In genomic region chr4:10045481-10045880, GRCh38 we compare ENCODE assay signal across 16 cellular contexts. TPM values are rescaled to one million over a fixed set of nuclear protein-coding genes. Genes with fewer than 3 reads are reported as not detected.
DNase-seq lines count a peak whose midpoint lies in the region; ATAC-seq and TF ChIP-seq lines count a peak whose summit lies in the region.
"Had no signal": no experiment of that assay in that cellular context is flagged by ENCODE, and none has a peak within 500 bp of the region (broad histone marks: within the 10 kb centered on the region; RNA-seq: fewer than 3 reads in every experiment).

No MANE protein-coding gene starts in this region.

- H3K27me3 ChIP-seq in DOHH2 (ENCODE audit: control insufficient read depth, low read length): no peaks in the 10 kb centered on the region
- H3K27me3 ChIP-seq in osteoblast (ENCODE audit: insufficient read depth, low read length): peaks cover 3% of the 10 kb centered on the region
- H3K27me3 ChIP-seq: ascending aorta had no signal

- peaks cover 24% of the 10 kb centered on the region for H3K9me3 ChIP-seq in DOHH2 (ENCODE audit: control insufficient read depth, insufficient read depth, low read length)
- no peaks in the 10 kb centered on the region for H3K9me3 ChIP-seq in osteoblast (ENCODE audit: low read depth, low read length)

- no peak overlapping the region for H3K27ac Mint-ChIP-seq in chondrocyte (ENCODE audit: unreplicated experiment)
- no peak overlapping the region for H3K27ac Mint-ChIP-seq in activated CD8-positive, alpha-beta memory T cell treated with anti-CD3 and anti-CD28 coated beads, Interleukin-2, amount 10 ng/mL, durations not matched to agents 7 days and 5 days
- H3K27ac Mint-ChIP-seq: stimulated activated effector memory CD8-positive, alpha-beta T cell treated with anti-CD3 and anti-CD28 coated beads, Interleukin-12 subunit alpha, Interleukin-12 subunit beta, amount 100 ng/mL, for 72 hours; T-helper 17 cell had no signal

- DNase-seq in NCI-H226: peak; percentile 68
- DNase-seq in epithelial cell of proximal tubule (ENCODE audit: low read depth): peak; percentile 98
- peak; percentile 45 for DNase-seq in osteoblast (ENCODE audit: insufficient read length, low spot score, missing footprints)
- no peak for DNase-seq in chondrocyte (ENCODE audit: low spot score)
- DNase-seq in activated CD8-positive, alpha-beta memory T cell treated with anti-CD3 and anti-CD28 coated beads, Interleukin-2, amount 10 ng/mL, durations not matched to agents 7 days and 5 days: no peak
- DNase-seq in activated naive CD4-positive, alpha-beta T cell treated with anti-CD3 and anti-CD28 coated beads, Interleukin-2, amount 50 U/mL, for 16 hours: no peak
- DNase-seq: activated CD4-positive, CD25-positive, alpha-beta regulatory T cell treated with anti-CD3 and anti-CD28 coated beads, Interleukin-2, amount 50 U/mL, for 72 hours; activated gamma-delta T cell treated with Interleukin-2 at 50 U/mL for 16 hours; Karpas-422; NCI-H2029 treated with DMSO at 0.1 percent for 48 hours; NCI-H82; T-helper 17 cell had no signal

- H3K4me3 Mint-ChIP-seq in chondrocyte (ENCODE audit: unreplicated experiment): no peak overlapping the region
- no peak overlapping the region for H3K4me3 Mint-ChIP-seq in activated CD8-positive, alpha-beta memory T cell treated with anti-CD3 and anti-CD28 coated beads, Interleukin-2, amount 10 ng/mL, durations not matched to agents 7 days and 5 days
- H3K4me3 Mint-ChIP-seq: stimulated activated effector memory CD8-positive, alpha-beta T cell treated with anti-CD3 and anti-CD28 coated beads, Interleukin-12 subunit alpha, Interleukin-12 subunit beta, amount 100 ng/mL, for 72 hours; T-helper 17 cell had no signal

- ATAC-seq in HG02840 (IDR thresholded peaks at IDR 0.05; ENCODE audit: low FRiP score, unreplicated experiment): no peak
- no peak for ATAC-seq in activated CD8-positive, alpha-beta memory T cell treated with anti-CD3 and anti-CD28 coated beads, Interleukin-2, amount 10 ng/mL, durations not matched to agents 7 days and 5 days
- ATAC-seq: stimulated activated effector memory CD8-positive, alpha-beta T cell treated with anti-CD3 and anti-CD28 coated beads, Interleukin-12 subunit alpha, Interleukin-12 subunit beta, amount 100 ng/mL, for 72 hours; T-helper 17 cell had no signal

- H3K9me2 ChIP-seq in DOHH2 (replicated peaks; ENCODE audit: control insufficient read depth, low read length): no peaks in the 10 kb centered on the region

- TF ChIP-seq CTCF in DOHH2 (IDR thresholded peaks at IDR 0.05; ENCODE audit: low read depth, low read length, poor library complexity, severe bottlenecking) (no peak), epithelial cell of proximal tubule (conservative IDR thresholded peaks at IDR 0.05; ENCODE audit: low read depth, low read length) (no peak), osteoblast (IDR thresholded peaks at IDR 0.05; ENCODE audit: extremely low read depth, low read depth, low read length) (no peak), chondrocyte (IDR thresholded peaks at IDR 0.05) (no peak)

- H3K27me3 Mint-ChIP-seq in chondrocyte (ENCODE audit: low read depth): peaks cover 2% of the 10 kb centered on the region
- peaks cover 3% of the 10 kb centered on the region for H3K27me3 Mint-ChIP-seq in activated CD8-positive, alpha-beta memory T cell treated with anti-CD3 and anti-CD28 coated beads, Interleukin-2, amount 10 ng/mL, durations not matched to agents 7 days and 5 days
- H3K27me3 Mint-ChIP-seq: T-helper 17 cell had no signal

- H2AFZ ChIP-seq in osteoblast (ENCODE audit: low read length): no peak overlapping the region

- H3K79me2 ChIP-seq in DOHH2 (ENCODE audit: control insufficient read depth, low read length) (no peaks in the 10 kb centered on the region), osteoblast (ENCODE audit: insufficient read depth, low read length) (no peaks in the 10 kb centered on the region)

- H3F3A ChIP-seq in DOHH2 (ENCODE audit: control insufficient read depth, insufficient read depth): peaks cover 11% of the 10 kb centered on the region

- H4K20me1 ChIP-seq in DOHH2 (ENCODE audit: control insufficient read depth, insufficient read depth, low read depth, low read length): no peaks in the 10 kb centered on the region
- H4K20me1 ChIP-seq in osteoblast (ENCODE audit: insufficient read depth, low read length): no peaks in the 10 kb centered on the region

- CTCF ChIA-PET in activated CD8-positive, alpha-beta memory T cell treated with anti-CD3 and anti-CD28 coated beads, Interleukin-2, amount 10 ng/mL, durations not matched to agents 7 days and 5 days (lab: Charles Lee): no interaction called here

- H3K36me3 Mint-ChIP-seq in chondrocyte (ENCODE audit: low read depth): peaks cover 9% of the 10 kb centered on the region
- H3K36me3 Mint-ChIP-seq in activated CD8-positive, alpha-beta memory T cell treated with anti-CD3 and anti-CD28 coated beads, Interleukin-2, amount 10 ng/mL, durations not matched to agents 7 days and 5 days: peaks cover 6% of the 10 kb centered on the region

- peak overlapping the region; percentile 46 for H3K4me2 ChIP-seq in DOHH2 (ENCODE audit: low read length)
- H3K4me2 ChIP-seq in osteoblast (ENCODE audit: insufficient read depth, low read length): no peak overlapping the region

- H3K27ac ChIP-seq in DOHH2 (ENCODE audit: low read depth, low read length) (peak overlapping the region; percentile 94), osteoblast (ENCODE audit: low read depth, low read length) (no peak overlapping the region)
- H3K27ac ChIP-seq: ascending aorta had no signal

- peaks cover 7% of the 10 kb centered on the region for H3K4me1 Mint-ChIP-seq in chondrocyte (ENCODE audit: low read depth)
- H3K4me1 Mint-ChIP-seq in activated CD8-positive, alpha-beta memory T cell treated with anti-CD3 and anti-CD28 coated beads, Interleukin-2, amount 10 ng/mL, durations not matched to agents 7 days and 5 days: peaks cover 19% of the 10 kb centered on the region

- H3K36me3 ChIP-seq in DOHH2 (ENCODE audit: control insufficient read depth, low read length): peaks cover 6% of the 10 kb centered on the region; the same call in 1 of the 2 replicates
- no peaks in the 10 kb centered on the region for H3K36me3 ChIP-seq in osteoblast (ENCODE audit: insufficient read depth, low read length)

- peaks cover 40% of the 10 kb centered on the region for H3K4me1 ChIP-seq in DOHH2 (ENCODE audit: control insufficient read depth, low read length)
- H3K4me1 ChIP-seq in osteoblast (ENCODE audit: insufficient read depth, low read length): no peaks in the 10 kb centered on the region
- H3K4me1 ChIP-seq: ascending aorta had no signal

- H3K4me3 ChIP-seq in DOHH2 (ENCODE audit: low read length) (peak overlapping the region; percentile 41), epithelial cell of proximal tubule (ENCODE audit: low read depth, low read length) (no peak overlapping the region), osteoblast (ENCODE audit: insufficient read depth, low read length) (no peak overlapping the region)
- H3K4me3 ChIP-seq: ascending aorta had no signal

- peaks cover 21% of the 10 kb centered on the region for H3K9me3 Mint-ChIP-seq in chondrocyte (ENCODE audit: low read depth)
- peaks cover 9% of the 10 kb centered on the region for H3K9me3 Mint-ChIP-seq in activated CD8-positive, alpha-beta memory T cell treated with anti-CD3 and anti-CD28 coated beads, Interleukin-2, amount 10 ng/mL, durations not matched to agents 7 days and 5 days (ENCODE audit: low read depth)

RNA-seq across cellular contexts. Expression of gene SLC2A9, which starts 24.2 kb away (rescaled TPM):
- total RNA-seq in epithelial cell of proximal tubule (0.80 and 2.0 TPM in 2 replicates), osteoblast (2.5 and 3.5 TPM in 2 replicates), chondrocyte (0.72 to 0.95 TPM in 2 of 3 replicates, not detected in the other)
- total RNA-seq in activated CD8-positive, alpha-beta memory T cell treated with anti-CD3 and anti-CD28 coated beads, Interleukin-2, amount 10 ng/mL, durations not matched to agents 7 days and 5 days: 1 to 10 TPM; 1.4 to 3.8 TPM

Comparison
In these comparisons a context has a peak if more than half of its experiments do, and no peak if none do; other contexts are left out.
1. DNase-seq: peak in NCI-H226 (single experiment), epithelial cell of proximal tubule (single experiment) and osteoblast (single experiment); none in chondrocyte (single experiment), activated CD8-positive, alpha-beta memory T cell treated with anti-CD3 and anti-CD28 coated beads, Interleukin-2, amount 10 ng/mL, durations not matched to agents 7 days and 5 days (single experiment) and activated naive CD4-positive, alpha-beta T cell treated with anti-CD3 and anti-CD28 coated beads, Interleukin-2, amount 50 U/mL, for 16 hours (single experiment).